In genomic region chr10:10479465-10479864, GRCh38 we compare ENCODE assay signal across 9 cellular contexts.
"Had no signal": no experiment of that assay in that cellular context is flagged by ENCODE, and none has a peak within 500 bp of the region (broad histone marks: within the 10 kb centered on the region; RNA-seq: fewer than 3 reads in every experiment).

No MANE protein-coding gene starts in this region.

- H3K4me2 ChIP-seq: GM23338 had no signal

- H3K27ac Mint-ChIP-seq: GM23338 had no signal

- ATAC-seq: GM23338, K562 had no signal

- DNase-seq: H9, HCEC 1CT, IMR-90, KG1 had no signal

- FAIRE-seq: H1, H54, HTR-8/SVneo, K562 had no signal

- H3K9me3 Mint-ChIP-seq: GM23338, H9 had no signal

- H3K4me3 Mint-ChIP-seq: GM23338, H9 had no signal

- H3K4me3 ChIP-seq: GM23338, K562 had no signal

- H2AFZ ChIP-seq: GM23338 had no signal
